Comparison of ENCODE assay signal across 8 cellular contexts in genomic region chr5:2017540-2018389, GRCh38.
A peak's percentile ranks its signal among the peaks of the same experiment; 100 is the strongest.
DNase-seq lines count a peak whose midpoint lies in the region; ATAC-seq, FAIRE-seq and TF ChIP-seq lines count a peak whose summit lies in the region.

No MANE protein-coding gene starts in this region.

- no peak for TF ChIP-seq POLR2A in endothelial cell of umbilical vein (IDR thresholded peaks at IDR 0.05; ENCODE audit: low read depth, low read length)

- peak; percentile 50 for DNase-seq in stimulated activated CD4-positive, alpha-beta T cell treated with anti-CD3 and anti-CD28 coated beads, Interleukin-15, amount 100 ng/mL, for 24 hours
- no peak for DNase-seq in stimulated activated CD4-positive, alpha-beta T cell treated with anti-CD3 and anti-CD28 coated beads, Interleukin-4, amount 100 ng/mL, for 4 hours
- DNase-seq in NCI-H748 treated with DMSO at 0.1 percent for 48 hours (lab: John Stamatoyannopoulos, UW) (peak; percentile 40), endothelial cell of umbilical vein (ENCODE audit: low read depth, low spot score) (peak; percentile 14), COR-L47 (lab: John Stamatoyannopoulos, UW) (no peak)

- peak; percentile 51 to 53 for TF ChIP-seq CTCF in endothelial cell of umbilical vein (IDR thresholded peaks at IDR 0.05; ENCODE audit: extremely low read depth in 1 of 2, insufficient read depth in 1 of 2, low read depth in 1 of 2, low read length in 2 of 2)

- no peaks in the 10 kb centered on the region for H3K79me2 ChIP-seq in endothelial cell of umbilical vein (ENCODE audit: control insufficient read depth, insufficient read depth, low read length)

- no peak overlapping the region for H3K4me3 ChIP-seq in endothelial cell of umbilical vein (replicated peaks in 1 of 3; ENCODE audit: insufficient read depth in 1 of 3, low read depth in 1 of 3, low read length in 3 of 3)

- CTCF ChIA-PET in endothelial cell of umbilical vein (lab: Charles Lee) = no interaction called here

- H3K27ac ChIP-seq in endothelial cell of umbilical vein (ENCODE audit: insufficient read depth, low read depth, low read length) = no peak overlapping the region

- FAIRE-seq in endothelial cell of umbilical vein (lab: Jason Lieb, UNC) = peak; percentile 78

- no peaks in the 10 kb centered on the region for H4K20me1 ChIP-seq in endothelial cell of umbilical vein (replicated peaks; ENCODE audit: control insufficient read depth, extremely low read depth, insufficient read depth, low read length)

- no peaks in the 10 kb centered on the region for H3K9me3 ChIP-seq in endothelial cell of umbilical vein (replicated peaks; ENCODE audit: control insufficient read depth, insufficient read depth, low read length)

- no peak overlapping the region for H3K4me2 ChIP-seq in endothelial cell of umbilical vein (ENCODE audit: insufficient read depth, low read length)

- H3K9me1 ChIP-seq in endothelial cell of umbilical vein (replicated peaks; ENCODE audit: control insufficient read depth, extremely low read depth, insufficient read depth, low read length) = no peaks in the 10 kb centered on the region

- no peaks in the 10 kb centered on the region for H3K27me3 ChIP-seq in endothelial cell of umbilical vein (ENCODE audit: control insufficient read depth in 2 of 2, insufficient read depth in 2 of 2, low read length in 2 of 2)

- no peak overlapping the region for H2AFZ ChIP-seq in endothelial cell of umbilical vein (ENCODE audit: low read depth, low read length)

- no peak overlapping the region for H3K9ac ChIP-seq in endothelial cell of umbilical vein (replicated peaks; ENCODE audit: extremely low read depth, insufficient read depth, low read length)

- dilution Hi-C loops in endothelial cell of umbilical vein (cut with MboI; ENCODE audit: extremely low pct_ligation_motif_present, low sequenced_read_pairs) = no loop called here

- POLR2A ChIA-PET in endothelial cell of umbilical vein (lab: Charles Lee) = no interaction called here

- no peaks in the 10 kb centered on the region for H3K4me1 ChIP-seq in endothelial cell of umbilical vein (ENCODE audit: control insufficient read depth, extremely low read depth, insufficient read depth, low read length)

- H3K36me3 ChIP-seq in endothelial cell of umbilical vein (ENCODE audit: control insufficient read depth in 2 of 2, extremely low read depth in 1 of 2, insufficient read depth in 2 of 2, low read length in 2 of 2) = no peaks in the 10 kb centered on the region

- intact Hi-C loops in endothelial cell of umbilical vein (cut with micrococcal nuclease) = loop anchor here (1.0 to 5.0 kb wide), 2 partner anchors 254 to 350 kb away; no protein-coding TSS in a partner anchor

- no peak for ATAC-seq in activated CD4-positive, CD25-positive, alpha-beta regulatory T cell treated with anti-CD3 and anti-CD28 coated beads, Interleukin-2, amount 50 U/mL, for 24 hours
- ATAC-seq in HG03280 (IDR thresholded peaks at IDR 0.05; ENCODE audit: unreplicated experiment) (no peak), HG03095 (IDR thresholded peaks at IDR 0.05; ENCODE audit: unreplicated experiment) (no peak)

- BruUV-seq in endothelial cell of umbilical vein (replicated peaks; lab: Mats Ljungman, UMichigan) = no TSS peak

TF ChIP-seq in endothelial cell of umbilical vein, 7 proteins besides CTCF, POLR2A, EP300 and RAD21:
- no peak for TF ChIP-seq MYC (IDR thresholded peaks at IDR 0.05; ENCODE audit: low read depth, low read length)
- TF ChIP-seq, protein P1, sequence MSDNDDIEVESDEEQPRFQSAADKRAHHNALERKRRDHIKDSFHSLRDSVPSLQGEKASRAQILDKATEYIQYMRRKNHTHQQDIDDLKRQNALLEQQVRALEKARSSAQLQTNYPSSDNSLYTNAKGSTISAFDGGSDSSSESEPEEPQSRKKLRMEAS (IDR thresholded peaks at IDR 0.05; ENCODE audit: insufficient read depth, insufficient read length) = no peak
- no peak for TF ChIP-seq GATA2 (IDR thresholded peaks at IDR 0.05; ENCODE audit: insufficient read depth, insufficient read length, low read depth, low read length)
- TF ChIP-seq POLR2AphosphoS5 (IDR thresholded peaks at IDR 0.05; ENCODE audit: insufficient read depth, low read depth, low read length) = no peak
- TF ChIP-seq JUN (IDR thresholded peaks at IDR 0.05; ENCODE audit: borderline replicate concordance, insufficient read depth, insufficient read length, low read depth) = no peak
- no peak for TF ChIP-seq EZH2 (IDR thresholded peaks at IDR 0.05; ENCODE audit: borderline replicate concordance, low read depth, low read length, severe bottlenecking)
TF ChIP-seq in endothelial cell of umbilical vein: peak in this region for 0.

Comparison
In these comparisons a context has a peak if more than half of its experiments do, and no peak if none do; other contexts are left out.
1. DNase-seq: peak in stimulated activated CD4-positive, alpha-beta T cell treated with anti-CD3 and anti-CD28 coated beads, Interleukin-15, amount 100 ng/mL, for 24 hours (single experiment), NCI-H748 treated with DMSO at 0.1 percent for 48 hours (single experiment) and endothelial cell of umbilical vein (single experiment); none in stimulated activated CD4-positive, alpha-beta T cell treated with anti-CD3 and anti-CD28 coated beads, Interleukin-4, amount 100 ng/mL, for 4 hours (0 of 2) and COR-L47 (single experiment).